ENCODE assay signal across 8 cellular contexts in genomic region chr20:25057234-25058050, GRCh38. TPM values are rescaled to one million over a fixed set of nuclear protein-coding genes. Genes with fewer than 3 reads are reported as not detected.
DNase-seq lines count a peak whose midpoint lies in the region; ATAC-seq and TF ChIP-seq lines count a peak whose summit lies in the region.

No MANE protein-coding gene starts in this region.

- peak overlapping the region; percentile 71 for H3K27ac Mint-ChIP-seq in osteocyte (ENCODE audit: unreplicated experiment)

- peaks cover 0 to 7% (median 0%) of the 10 kb centered on the region in 11 experiments; a peak in 2 of 22 replicates for H3K36me3 ChIP-seq in BLaER1 treated with 17β-estradiol and CSF1 and Interleukin-3, amounts not matched to agents 10 nM and 100 nM
- H3K36me3 ChIP-seq in thyroid gland, result no peaks in the 10 kb centered on the region

- peaks cover 37% of the 10 kb centered on the region for H3K27me3 Mint-ChIP-seq in osteocyte (ENCODE audit: unreplicated experiment)

- TF ChIP-seq CTCF in osteocyte (IDR thresholded peaks at IDR 0.05) (no peak), thyroid gland (IDR thresholded peaks at IDR 0.05) (no peak)

- H3K9ac ChIP-seq in BLaER1 treated with 17β-estradiol and CSF1 and Interleukin-3, amounts not matched to agents 10 nM and 100 nM, result peak overlapping the region; percentile 83 to 89 (median 88)

- H3K4me3 ChIP-seq in BLaER1 treated with 17β-estradiol and CSF1 and Interleukin-3, amounts not matched to agents 10 nM and 100 nM, result peak overlapping the region; percentile 75 to 87 (median 76)
- H3K4me3 ChIP-seq in thyroid gland (replicated peaks in 1 of 3), result peak overlapping the region; percentile 64 to 84 (median 73)

- H3K4me1 ChIP-seq in BLaER1 treated with 17β-estradiol and CSF1 and Interleukin-3, amounts not matched to agents 10 nM and 100 nM, result peaks cover 56 to 67% (median 64%) of the 10 kb centered on the region in 10 experiments
- H3K4me1 ChIP-seq in thyroid gland, result peaks cover 52 to 53% of the 10 kb centered on the region in 2 donors

- H3K9me3 ChIP-seq in BLaER1 treated with 17β-estradiol and CSF1 and Interleukin-3, amounts not matched to agents 10 nM and 100 nM (replicated peaks in 1 of 11), result no peaks in the 10 kb centered on the region
- no peaks in the 10 kb centered on the region for H3K9me3 ChIP-seq in thyroid gland

- no peaks in the 10 kb centered on the region for H3K27me3 ChIP-seq in BLaER1 treated with 17β-estradiol and CSF1 and Interleukin-3, amounts not matched to agents 10 nM and 100 nM
- H3K27me3 ChIP-seq in thyroid gland, result no peaks in the 10 kb centered on the region

- intact Hi-C loops in thyroid gland (cut with DNase I), result no loop called here

- no peaks in the 10 kb centered on the region for H3K36me3 Mint-ChIP-seq in osteocyte (ENCODE audit: unreplicated experiment)

- TF ChIP-seq POLR2A in GM19193 (IDR thresholded peaks at IDR 0.05; ENCODE audit: extremely low read depth, insufficient read depth, insufficient read length), result peak; percentile 14
- TF ChIP-seq POLR2A in thyroid gland (IDR thresholded peaks at IDR 0.05), result peak; percentile 33 to 73

- H4K20me1 ChIP-seq in BLaER1 treated with 17β-estradiol and CSF1 and Interleukin-3, amounts not matched to agents 10 nM and 100 nM, result peaks cover 0 to 45% (median 34%) of the 10 kb centered on the region in 11 experiments; a peak in 17 of 22 replicates

- peak overlapping the region; percentile 95 to 99 (median 98) for H3K4me2 ChIP-seq in BLaER1 treated with 17β-estradiol and CSF1 and Interleukin-3, amounts not matched to agents 10 nM and 100 nM

- 0 to 1% methylated on average over 16 to 18 of the region's 86 CpGs for WGBS in thyroid gland, 2 donors

- peak; percentile 41 for ATAC-seq in HG03432 (IDR thresholded peaks at IDR 0.05; ENCODE audit: unreplicated experiment)

- H3K4me3 Mint-ChIP-seq in osteocyte (ENCODE audit: unreplicated experiment), result peak overlapping the region; percentile 75

- DNase-seq in RPMI8226 (peak; percentile 75), activated gamma-delta T cell treated with Interleukin-2 at 50 U/mL for 16 hours (peak; percentile 69), germinal center (ENCODE audit: low spot score) (peak; percentile 70), osteocyte (ENCODE audit: extremely low spot score, unreplicated experiment) (no peak), thyroid gland (peak; percentile 79 to 81)

- H3K4me1 Mint-ChIP-seq in osteocyte (ENCODE audit: unreplicated experiment), result peaks cover 40% of the 10 kb centered on the region

- H3K27ac ChIP-seq in BLaER1 treated with 17β-estradiol and CSF1 and Interleukin-3, amounts not matched to agents 10 nM and 100 nM, result peak overlapping the region; percentile 73 to 94 (median 89)
- peak overlapping the region; percentile 94 to 96 (median 96) for H3K27ac ChIP-seq in thyroid gland

- no peaks in the 10 kb centered on the region for H3K9me3 Mint-ChIP-seq in osteocyte (ENCODE audit: unreplicated experiment)

RNA-seq across cellular contexts. Expression of gene ACSS1, which starts 0.5 kb away (rescaled TPM):
- total RNA-seq in osteocyte (7.6 and 8.2 TPM in 2 replicates), thyroid gland (10 to 100 TPM; 45.8 to 57.4 (median 52.1) TPM)

RNA-seq across cellular contexts. Expression of gene VSX1, which starts 24.5 kb away (rescaled TPM):
- total RNA-seq in osteocyte, result not detected in 2 replicates
- total RNA-seq in thyroid gland, result not detected
